In the genomic region with DNA sequence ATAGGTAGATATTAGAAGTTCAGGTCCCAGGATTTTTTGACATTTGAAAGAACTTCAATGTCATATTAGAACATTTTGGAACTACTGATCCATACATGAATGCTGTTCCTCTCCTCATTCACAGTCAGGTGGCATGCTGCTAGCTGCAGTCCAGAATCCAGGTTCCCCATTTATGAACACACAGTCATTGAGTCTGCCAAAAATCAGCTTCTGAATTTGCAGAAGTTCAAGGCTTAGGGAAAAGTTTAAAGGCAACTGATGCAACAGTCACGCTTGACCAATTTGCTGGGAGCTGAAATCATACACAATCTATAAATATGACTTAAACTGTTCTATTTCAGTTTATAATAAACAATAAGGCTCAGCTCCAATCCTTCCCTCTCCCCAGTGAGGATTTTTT, we compare ENCODE assay signal across 1 cellular context.
TF ChIP-seq lines count a peak whose summit lies in the region.

No MANE protein-coding gene starts in this region.

TF ChIP-seq in GM23338, 12 proteins besides CTCF, POLR2A, EP300 and RAD21 (continued from another document):
- no peak for TF ChIP-seq REST (IDR thresholded peaks at IDR 0.05; ENCODE audit: unreplicated experiment)
- TF ChIP-seq POLR2AphosphoS5 (IDR thresholded peaks at IDR 0.05; ENCODE audit: low read depth): no peak
- TF ChIP-seq JUNB (IDR thresholded peaks at IDR 0.05; ENCODE audit: unreplicated experiment): no peak
- no peak for TF ChIP-seq CREB1 (CRISPR knock-in tag; IDR thresholded peaks at IDR 0.05; ENCODE audit: low read depth)
- no peak for TF ChIP-seq EZH2phosphoT487 (IDR thresholded peaks at IDR 0.05; ENCODE audit: unreplicated experiment)
- no peak for TF ChIP-seq ETS1 (IDR thresholded peaks at IDR 0.05)
